12 cellular contexts compared by ENCODE assay signal in the genomic region with DNA sequence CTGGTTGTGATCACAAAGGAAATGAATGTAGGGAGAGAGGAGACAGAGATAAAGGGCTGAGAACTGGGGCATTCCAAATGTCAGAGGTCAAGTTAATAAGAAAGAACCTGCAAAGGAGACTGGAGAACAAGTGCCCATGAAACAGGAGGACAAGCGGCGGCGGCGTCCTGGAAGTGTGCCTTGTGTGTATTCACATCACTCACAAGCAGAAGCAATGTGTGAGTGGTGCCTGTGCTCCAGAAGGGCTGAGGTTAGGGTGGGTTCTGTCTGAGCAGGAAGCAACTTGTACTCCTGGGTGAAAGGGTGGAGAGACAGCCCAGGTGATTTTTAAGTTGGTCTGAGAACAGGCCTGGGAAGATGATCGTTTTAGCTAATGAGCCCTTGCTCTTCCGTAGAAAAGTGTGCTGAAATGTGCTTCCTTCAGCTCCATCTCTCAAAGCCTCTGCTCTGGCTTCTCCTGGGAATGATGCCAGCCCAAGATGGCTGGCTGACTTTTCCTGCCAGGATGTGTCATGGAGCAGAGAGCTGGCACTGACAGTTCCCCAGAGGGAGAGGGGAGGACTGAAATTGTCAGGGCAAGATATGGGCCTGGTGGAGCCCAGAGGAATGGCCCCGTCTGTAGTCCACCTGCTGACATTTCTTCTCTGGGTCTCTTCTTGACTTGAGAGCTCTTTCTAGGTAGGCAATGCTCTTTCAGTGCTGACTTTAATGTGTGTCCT. TPM values are rescaled to one million over a fixed set of nuclear protein-coding genes. Genes with fewer than 3 reads are reported as not detected.
A peak's percentile ranks its signal among the peaks of the same experiment; 100 is the strongest.
DNase-seq lines count a peak whose midpoint lies in the region; ATAC-seq and TF ChIP-seq lines count a peak whose summit lies in the region.
"Had no signal": no experiment of that assay in that cellular context is flagged by ENCODE, and none has a peak within 500 bp of the region (broad histone marks: within the 10 kb centered on the region; RNA-seq: fewer than 3 reads in every experiment).

No MANE protein-coding gene starts in this region.

- H3K36me3 ChIP-seq in thyroid gland (no peaks in the 10 kb centered on the region), WERI-Rb-1 (no peaks in the 10 kb centered on the region), ovary (no peaks in the 10 kb centered on the region)
- H3K36me3 ChIP-seq: upper lobe of left lung had no signal

- H3K4me3 ChIP-seq in thyroid gland (replicated peaks in 1 of 3), result no peak overlapping the region
- H3K4me3 ChIP-seq in WERI-Rb-1 (ENCODE audit: low read depth, low read length), result no peak overlapping the region
- H3K4me3 ChIP-seq in ovary, result no peak overlapping the region
- H3K4me3 ChIP-seq: upper lobe of left lung had no signal

- peaks cover 0 to 7% of the 10 kb centered on the region in 2 donors for H3K4me1 ChIP-seq in thyroid gland
- no peaks in the 10 kb centered on the region for H3K4me1 ChIP-seq in ovary (ENCODE audit: insufficient read depth)
- H3K4me1 ChIP-seq: upper lobe of left lung had no signal

- TF ChIP-seq POLR2A in thyroid gland (IDR thresholded peaks at IDR 0.05), result no peak
- no peak for TF ChIP-seq POLR2A in ovary (IDR thresholded peaks at IDR 0.05)

- H3K9me3 ChIP-seq in thyroid gland, result no peaks in the 10 kb centered on the region
- H3K9me3 ChIP-seq in WERI-Rb-1 (ENCODE audit: severe bottlenecking), result no peaks in the 10 kb centered on the region
- H3K9me3 ChIP-seq in ovary, result no peaks in the 10 kb centered on the region
- H3K9me3 ChIP-seq: upper lobe of left lung had no signal

- intact Hi-C loops in left ventricle myocardium superior (cut with micrococcal nuclease) (no loop called here), thyroid gland (cut with DNase I) (no loop called here), ovary (cut with DNase I) (no loop called here)

- peak; percentile 83 for ATAC-seq in left ventricle myocardium superior

- DNase-seq in NCI-H2196 (lab: John Stamatoyannopoulos, UW; ENCODE audit: unreplicated experiment) (peak; percentile 20), NCI-H2196 treated with DMSO at 0.1 percent for 48 hours (lab: John Stamatoyannopoulos, UW; ENCODE audit: unreplicated experiment) (no peak), amniotic stem cell (lab: John Stamatoyannopoulos, UW) (peak; percentile 9), left ventricle myocardium superior (peak; percentile 48), thyroid gland (peak; percentile 71 to 78), WERI-Rb-1 (no peak), ovary (no peak), ureter (ENCODE audit: low spot score) (no peak)
- DNase-seq: NCI-H2227 treated with DMSO at 0.1 percent for 48 hours; stimulated activated CD4-positive, alpha-beta T cell treated with anti-CD3 and anti-CD28 coated beads, Interleukin-4, amount 100 ng/mL, for 24 hours had no signal

- WGBS in thyroid gland, 2 donors, result 60 to 68% methylated on average over 7 of the region's 7 CpGs
- 72 to 85% (median 73%) methylated on average over 7 of the region's 7 CpGs for WGBS in ovary, 3 donors

- no peak for TF ChIP-seq EP300 in ovary (IDR thresholded peaks at IDR 0.05)

- H3K27ac ChIP-seq in thyroid gland (no peak overlapping the region), WERI-Rb-1 (no peak overlapping the region), ovary (no peak overlapping the region)
- H3K27ac ChIP-seq: epithelial cell of prostate, upper lobe of left lung had no signal

- H3K27me3 ChIP-seq in thyroid gland (no peaks in the 10 kb centered on the region), WERI-Rb-1 (ENCODE audit: insufficient read depth, low read depth, severe bottlenecking) (no peaks in the 10 kb centered on the region), ovary (no peaks in the 10 kb centered on the region)
- H3K27me3 ChIP-seq: upper lobe of left lung had no signal

- no peak for TF ChIP-seq CTCF in thyroid gland (IDR thresholded peaks at IDR 0.05)
- no peak for TF ChIP-seq CTCF in WERI-Rb-1 (IDR thresholded peaks at IDR 0.05; ENCODE audit: low read depth, low read length)
- no peak for TF ChIP-seq CTCF in ovary (IDR thresholded peaks at IDR 0.05)

RNA-seq across cellular contexts. Expression of a gene that starts 25.1 kb away (rescaled TPM):
- total RNA-seq in left ventricle myocardium superior (21.6 TPM), thyroid gland (1 to 10 TPM; 2.9 to 8.9 (median 4.0) TPM), ovary (10 to 100 TPM in 2 of 7 donors, 1 to 10 TPM in 5; 2.3 to 20.5 (median 9.3) TPM), ureter (61.5 TPM)
- polyA plus RNA-seq in ovary, result 1 to 10 TPM; 2.5 to 4.9 TPM

RNA-seq across cellular contexts. Expression of a gene that starts 26.8 kb away (rescaled TPM):
- total RNA-seq in left ventricle myocardium superior (20.8 TPM), thyroid gland (10 to 100 TPM; 63.0 to 89.8 (median 66.2) TPM), ovary (10 to 100 TPM; 30.7 to 69.5 (median 49.5) TPM), ureter (59.0 TPM)
- polyA plus RNA-seq in ovary, result 10 to 100 TPM; 16.5 to 19.4 TPM

Comparison
In these comparisons a context has a peak if more than half of its experiments do, and no peak if none do; other contexts are left out.
1. DNase-seq: peak in NCI-H2196 (single experiment), amniotic stem cell (single experiment), left ventricle myocardium superior (single experiment) and thyroid gland (2 of 2); none in NCI-H2196 treated with DMSO at 0.1 percent for 48 hours (single experiment), WERI-Rb-1 (single experiment), ovary (0 of 5) and ureter (single experiment).